Comparison of ENCODE assay signal across 8 cellular contexts in the genomic region with DNA sequence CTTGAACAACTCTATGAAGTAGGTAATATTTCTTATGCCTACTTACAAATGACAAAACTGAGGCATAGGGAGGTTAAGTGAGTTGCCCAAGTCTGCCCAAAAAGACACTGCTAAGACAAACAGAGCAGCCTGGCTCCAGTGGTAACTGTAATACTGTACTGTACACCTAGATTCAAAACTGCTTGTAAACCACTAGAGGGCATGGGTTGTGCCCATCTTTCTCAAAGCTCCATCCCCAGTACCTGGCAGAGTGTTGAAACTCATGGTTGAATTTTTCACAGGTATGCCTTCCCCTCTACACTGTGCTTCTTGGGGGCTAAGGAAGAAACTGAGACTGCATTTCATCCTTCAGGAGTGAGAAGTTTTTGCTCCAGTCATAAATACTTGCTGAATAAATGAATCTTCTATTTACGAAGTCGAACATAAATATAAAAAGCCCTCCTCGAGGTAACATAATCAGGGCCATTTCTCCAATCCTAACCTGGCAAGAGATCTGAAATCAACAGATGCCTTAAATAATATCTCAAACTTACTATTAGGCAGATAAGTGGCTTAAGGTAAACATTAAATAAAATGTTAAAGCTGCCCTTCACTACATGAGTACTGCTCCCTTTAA. TPM values are rescaled to one million over a fixed set of nuclear protein-coding genes. Genes with fewer than 3 reads are reported as not detected.
DNase-seq lines count a peak whose midpoint lies in the region; ATAC-seq and TF ChIP-seq lines count a peak whose summit lies in the region.

No MANE protein-coding gene starts in this region.

- H3K4me3 ChIP-seq in CD4-positive, CD25-positive, alpha-beta regulatory T cell (ENCODE audit: low read depth, low read length): peak overlapping the region; percentile 79
- H3K4me3 ChIP-seq in LNCaP clone FGC (ENCODE audit: low read depth, low read length) (no peak overlapping the region), ascending aorta (peak overlapping the region; percentile 71 to 89), skeletal muscle cell (ENCODE audit: low read depth, low read length) (peak overlapping the region; percentile 81)

- TF ChIP-seq CTCF in LNCaP clone FGC (IDR thresholded peaks at IDR 0.05; ENCODE audit: control insufficient read depth, extremely low read depth, insufficient read depth) (peak; percentile 77), RWPE1 (conservative IDR thresholded peaks at IDR 0.05; ENCODE audit: low read depth) (peak; percentile 86), ascending aorta (IDR thresholded peaks at IDR 0.05) (peak; percentile 21 to 64 (median 47))

- POLR2A ChIA-PET in RWPE1 (lab: Yijun Ruan, JAX; ENCODE audit: low non-redundant PET): interaction anchor here (0.9 kb wide), 1 partner anchor 61 kb away, joined by 9 read pairs; no protein-coding TSS in a partner anchor

- peak overlapping the region; percentile 67 to 97 (median 89) for H3K4me3 Mint-ChIP-seq in CD4-positive, CD25-positive, alpha-beta regulatory T cell

- peaks cover 23% of the 10 kb centered on the region for H3K4me1 ChIP-seq in CD4-positive, CD25-positive, alpha-beta regulatory T cell (ENCODE audit: control insufficient read depth, insufficient read depth, low read length, poor library complexity, severe bottlenecking)
- peaks cover 11 to 24% of the 10 kb centered on the region in 2 donors for H3K4me1 ChIP-seq in ascending aorta

- peaks cover 3% of the 10 kb centered on the region for H3K36me3 ChIP-seq in CD4-positive, CD25-positive, alpha-beta regulatory T cell (ENCODE audit: control insufficient read depth, insufficient read depth, low read length)
- H3K36me3 ChIP-seq in ascending aorta: no peaks in the 10 kb centered on the region

- no peaks in the 10 kb centered on the region for H3K9me3 ChIP-seq in CD4-positive, CD25-positive, alpha-beta regulatory T cell (ENCODE audit: control insufficient read depth in 2 of 2, low read length in 2 of 2)
- no peaks in the 10 kb centered on the region for H3K9me3 ChIP-seq in ascending aorta

- H3K27ac Mint-ChIP-seq in CD4-positive, CD25-positive, alpha-beta regulatory T cell: peak overlapping the region; percentile 36 to 78 (median 44)

- DNase-seq in CD4-positive, CD25-positive, alpha-beta regulatory T cell: peak; percentile 15 to 75 (median 54)
- DNase-seq in LNCaP clone FGC (ENCODE audit: low read depth) (peak; percentile 58), RWPE1 (ENCODE audit: low spot score) (peak; percentile 76), ascending aorta (ENCODE audit: low spot score in 2 of 2) (no peak), hepatic stellate cell (ENCODE audit: low spot score) (peak; percentile 44), skeletal muscle cell (ENCODE audit: low read depth) (no peak)

- H3K4me1 Mint-ChIP-seq in CD4-positive, CD25-positive, alpha-beta regulatory T cell: peaks cover 19 to 57% (median 51%) of the 10 kb centered on the region in 4 donors

- no peaks in the 10 kb centered on the region for H3K27me3 Mint-ChIP-seq in CD4-positive, CD25-positive, alpha-beta regulatory T cell

- H3K27me3 ChIP-seq in CD4-positive, CD25-positive, alpha-beta regulatory T cell (ENCODE audit: control insufficient read depth, insufficient read depth, low read length): no peaks in the 10 kb centered on the region
- no peaks in the 10 kb centered on the region for H3K27me3 ChIP-seq in ascending aorta

- intact Hi-C loops in ascending aorta (cut with DNase I): loop anchor here (1.0 to 10.0 kb wide), 5 partner anchors 38 to 478 kb away; partner anchors contain the start of genes ANKRD12, RAB31 and RALBP1

- CTCF ChIA-PET in RWPE1 (lab: Yijun Ruan, JAX): interaction anchor here (0.5 to 2.3 kb wide), 17 partner anchors 9 to 525 kb away, joined by 3 to 6 read pairs (median 4); no protein-coding TSS in a partner anchor

- H3K36me3 Mint-ChIP-seq in CD4-positive, CD25-positive, alpha-beta regulatory T cell: peaks cover 15% of the 10 kb centered on the region

- H3K9me3 Mint-ChIP-seq in CD4-positive, CD25-positive, alpha-beta regulatory T cell: peaks cover 0 to 2% (median 0%) of the 10 kb centered on the region in 7 donors

- peak; percentile 72 to 80 for ATAC-seq in CD4-positive, CD25-positive, alpha-beta regulatory T cell (ENCODE audit: low read depth in 2 of 2)
- ATAC-seq in GM19397 (IDR thresholded peaks at IDR 0.05; ENCODE audit: unreplicated experiment) (peak; percentile 26), HG02852 (IDR thresholded peaks at IDR 0.05; ENCODE audit: unreplicated experiment) (no peak)

- peak overlapping the region; percentile 61 for H3K27ac ChIP-seq in CD4-positive, CD25-positive, alpha-beta regulatory T cell (ENCODE audit: insufficient read depth, low read length, poor library complexity, severe bottlenecking)
- H3K27ac ChIP-seq in RWPE1: no peak overlapping the region
- no peak overlapping the region for H3K27ac ChIP-seq in ascending aorta

RNA-seq across cellular contexts. Expression of gene PPP4R1, which starts 2.0 kb away (rescaled TPM):
- 59.7 TPM for total RNA-seq in CD4-positive, CD25-positive, alpha-beta regulatory T cell
- polyA plus RNA-seq in CD4-positive, CD25-positive, alpha-beta regulatory T cell: 10 to 100 TPM in 3 of 4 donors, 1 to 10 TPM in 1; 8.9 to 21.6 (median 14.0) TPM
- 34.4 TPM for total RNA-seq in ascending aorta

Comparison
In these comparisons a context has a peak if more than half of its experiments do, and no peak if none do; other contexts are left out.
1. DNase-seq: peak in CD4-positive, CD25-positive, alpha-beta regulatory T cell (3 of 3), LNCaP clone FGC (single experiment), RWPE1 (single experiment) and hepatic stellate cell (single experiment); none in ascending aorta (0 of 2) and skeletal muscle cell (single experiment).
2. Peak in every context shown above with its lines, with median percentiles within 50 percentile points of each other: CTCF ChIP-seq.